In genomic region chr14:91058017-91058675, GRCh38 we compare ENCODE assay signal across 10 cellular contexts. TPM values are rescaled to one million over a fixed set of nuclear protein-coding genes. Genes with fewer than 3 reads are reported as not detected.
DNase-seq lines count a peak whose midpoint lies in the region; ATAC-seq and TF ChIP-seq lines count a peak whose summit lies in the region.
"Had no signal": no experiment of that assay in that cellular context is flagged by ENCODE, and none has a peak within 500 bp of the region (broad histone marks: within the 10 kb centered on the region; RNA-seq: fewer than 3 reads in every experiment).

No MANE protein-coding gene starts in this region.

- peak overlapping the region; percentile 51 for H3K27ac Mint-ChIP-seq in T-helper 1 cell treated with Interleukin-12 subunit alpha and Interleukin-12 subunit beta and Interleukin-4 antibody, amounts not matched to agents 30 μg/mL and 1 μg/mL, for 36 hours
- peak overlapping the region in 1 of 2 donors; percentile 45 for H3K27ac Mint-ChIP-seq in T-cell
- H3K27ac Mint-ChIP-seq: endodermal cell had no signal

- no peak for ATAC-seq in T-cell (replicated peaks in 1 of 4)
- no peak for ATAC-seq in psoas muscle
- no peak for ATAC-seq in HG02610 (IDR thresholded peaks at IDR 0.05; ENCODE audit: unreplicated experiment)
- no peak for ATAC-seq in omental fat pad (ENCODE audit: low FRiP score)
- no peak for ATAC-seq in GM19324 (IDR thresholded peaks at IDR 0.05; ENCODE audit: low FRiP score, unreplicated experiment)

- no peaks in the 10 kb centered on the region for H3K27me3 ChIP-seq in esophagus muscularis mucosa
- no peaks in the 10 kb centered on the region for H3K27me3 ChIP-seq in psoas muscle (ENCODE audit: insufficient read depth in 3 of 3, low read length in 2 of 3)
- H3K27me3 ChIP-seq: upper lobe of left lung had no signal

- no peaks in the 10 kb centered on the region for H3K27me3 Mint-ChIP-seq in T-helper 1 cell treated with Interleukin-12 subunit alpha and Interleukin-12 subunit beta and Interleukin-4 antibody, amounts not matched to agents 30 μg/mL and 1 μg/mL, for 36 hours (ENCODE audit: low read depth)
- no peaks in the 10 kb centered on the region for H3K27me3 Mint-ChIP-seq in T-cell

- H3K9me3 Mint-ChIP-seq in T-helper 1 cell treated with Interleukin-12 subunit alpha and Interleukin-12 subunit beta and Interleukin-4 antibody, amounts not matched to agents 30 μg/mL and 1 μg/mL, for 36 hours = no peaks in the 10 kb centered on the region
- H3K9me3 Mint-ChIP-seq in T-cell = no peaks in the 10 kb centered on the region
- H3K9me3 Mint-ChIP-seq: endodermal cell had no signal

- DNase-seq in T-helper 1 cell (no peak), T-cell (no peak), esophagus muscularis mucosa (ENCODE audit: extremely low spot score) (no peak), psoas muscle (no peak), omental fat pad (ENCODE audit: low spot score) (no peak)
- DNase-seq: endodermal cell had no signal

- WGBS in esophagus muscularis mucosa = 45% methylated on average over 7 of the region's 7 CpGs
- 48 to 54% (median 50%) methylated on average over 7 of the region's 7 CpGs for WGBS in psoas muscle, 3 donors

- no peak for TF ChIP-seq EP300 in esophagus muscularis mucosa (IDR thresholded peaks at IDR 0.05)

- peaks cover 39% of the 10 kb centered on the region for H3K4me1 Mint-ChIP-seq in T-helper 1 cell treated with Interleukin-12 subunit alpha and Interleukin-12 subunit beta and Interleukin-4 antibody, amounts not matched to agents 30 μg/mL and 1 μg/mL, for 36 hours (ENCODE audit: low read depth)
- H3K4me1 Mint-ChIP-seq in T-cell = peaks cover 54 to 60% (median 59%) of the 10 kb centered on the region in 3 donors

- no peak for TF ChIP-seq POLR2A in esophagus muscularis mucosa (IDR thresholded peaks at IDR 0.05; ENCODE audit: low read depth)

- peak overlapping the region; percentile 81 for H3K4me3 Mint-ChIP-seq in T-helper 1 cell treated with Interleukin-12 subunit alpha and Interleukin-12 subunit beta and Interleukin-4 antibody, amounts not matched to agents 30 μg/mL and 1 μg/mL, for 36 hours
- H3K4me3 Mint-ChIP-seq in T-cell = peak overlapping the region in 2 of 3 donors; percentile 66 to 73
- H3K4me3 Mint-ChIP-seq: endodermal cell had no signal

- H3K9me3 ChIP-seq in esophagus muscularis mucosa = no peaks in the 10 kb centered on the region
- no peaks in the 10 kb centered on the region for H3K9me3 ChIP-seq in psoas muscle
- H3K9me3 ChIP-seq: upper lobe of left lung had no signal

- H3K36me3 Mint-ChIP-seq in T-helper 1 cell treated with Interleukin-12 subunit alpha and Interleukin-12 subunit beta and Interleukin-4 antibody, amounts not matched to agents 30 μg/mL and 1 μg/mL, for 36 hours (ENCODE audit: low read depth) = peaks cover 32% of the 10 kb centered on the region
- H3K36me3 Mint-ChIP-seq in T-cell = peaks cover 4% of the 10 kb centered on the region

- POLR2A ChIA-PET in T-cell (lab: Charles Lee) = interaction anchor here in 1 of 2 donors (0.5 to 0.6 kb wide), 2 partner anchors 23 to 153 kb away, joined by 3 to 5 read pairs; no protein-coding TSS in a partner anchor

- intact Hi-C loops in esophagus muscularis mucosa (cut with DNase I) = loop anchor here (2.0 to 5.0 kb wide), 3 partner anchors 46 to 156 kb away; no protein-coding TSS in a partner anchor
- intact Hi-C loops in psoas muscle (cut with DNase I) = loop anchor here in 1 of 2 donors (10.0 kb wide), 1 partner anchor 153 kb away; no protein-coding TSS in a partner anchor

- TF ChIP-seq CTCF in esophagus muscularis mucosa (IDR thresholded peaks at IDR 0.05) (no peak), psoas muscle (IDR thresholded peaks at IDR 0.05) (no peak), omental fat pad (IDR thresholded peaks at IDR 0.05) (no peak)

- H3K27ac ChIP-seq in esophagus muscularis mucosa (replicated peaks in 1 of 4) (peak overlapping the region; percentile 98), psoas muscle (peak overlapping the region; percentile 62)
- H3K27ac ChIP-seq: upper lobe of left lung had no signal

- CTCF ChIA-PET in T-cell (lab: Charles Lee) = interaction anchor here in 1 of 2 donors (1.7 kb wide), 1 partner anchor 115 kb away, joined by 6 read pairs; no protein-coding TSS in a partner anchor

- H3K4me3 ChIP-seq in esophagus muscularis mucosa (peak overlapping the region; percentile 81 to 94 (median 90)), psoas muscle (peak overlapping the region; percentile 83)

- H3K4me1 ChIP-seq in esophagus muscularis mucosa = peaks cover 7 to 63% (median 52%) of the 10 kb centered on the region in 4 donors
- H3K4me1 ChIP-seq in psoas muscle = peaks cover 21% of the 10 kb centered on the region

- H3K36me3 ChIP-seq in esophagus muscularis mucosa (no peaks in the 10 kb centered on the region), psoas muscle (ENCODE audit: insufficient read depth in 1 of 2, low read depth in 1 of 2) (no peaks in the 10 kb centered on the region)
- H3K36me3 ChIP-seq: upper lobe of left lung had no signal

RNA-seq across cellular contexts. Expression of gene RPS6KA5, which starts 2.3 kb away (rescaled TPM):
- total RNA-seq in T-cell (10 to 100 TPM; 28.8 to 39.8 (median 35.3) TPM), esophagus muscularis mucosa (10 to 100 TPM; 30.8 to 40.6 (median 35.0) TPM), psoas muscle (10 to 100 TPM; 11.5 to 20.0 (median 15.8) TPM), omental fat pad (1 to 10 TPM; 1.8 to 4.9 (median 3.2) TPM)
- 1 to 10 TPM in 2 of 3 donors, under 1 TPM in 1; 0.94 to 3.9 (median 3.7) TPM for polyA plus RNA-seq in psoas muscle

RNA-seq across cellular contexts. Expression of gene DGLUCY, which starts 55.7 kb away (rescaled TPM):
- total RNA-seq in T-cell (100 to 1,000 TPM in 2 of 5 donors, 10 to 100 TPM in 3; 69.8 to 144 (median 99.8) TPM), esophagus muscularis mucosa (10 to 100 TPM; 47.2 to 88.2 (median 66.5) TPM), psoas muscle (100 to 1,000 TPM in 2 of 4 donors, 10 to 100 TPM in 2; 77.5 to 135 (median 98.7) TPM), omental fat pad (10 to 100 TPM; 27.5 to 93.2 (median 39.3) TPM)
- polyA plus RNA-seq in psoas muscle = 10 to 100 TPM; 20.4 to 53.1 (median 43.2) TPM
